ENCODE assay signal across 8 cellular contexts in genomic region chr4:74934016-74934821, GRCh38. TPM values are rescaled to one million over a fixed set of nuclear protein-coding genes. Genes with fewer than 3 reads are reported as not detected.
DNase-seq lines count a peak whose midpoint lies in the region; ATAC-seq and TF ChIP-seq lines count a peak whose summit lies in the region.

No MANE protein-coding gene starts in this region.

- intact Hi-C loops in activated CD4-positive, alpha-beta T cell treated with anti-CD3 and anti-CD28 coated beads, Interleukin-2, amount 10 ng/mL, durations not matched to agents 24 days and 14 days (cut with micrococcal nuclease) = no loop called here

- H3K27me3 Mint-ChIP-seq in activated CD4-positive, alpha-beta T cell treated with anti-CD3 and anti-CD28 coated beads, Interleukin-2, amount 10 ng/mL, durations not matched to agents 24 days and 14 days = peaks cover 53% of the 10 kb centered on the region
- peaks cover 60% of the 10 kb centered on the region for H3K27me3 Mint-ChIP-seq in type B pancreatic cell

- H3K27me3 ChIP-seq in esophagus (ENCODE audit: control insufficient read depth in 1 of 2, insufficient read depth in 2 of 2, low read length in 2 of 2) = no peaks in the 10 kb centered on the region

- 2% methylated on average over 45 of the region's 45 CpGs for WGBS in esophagus, 2 donors
- WGBS in mesodermal cell (ENCODE audit: insufficient coverage in 2 of 2), 2 experiments = 1 to 3% methylated on average over 29 to 32 of the region's 45 CpGs

- H3K4me3 Mint-ChIP-seq in activated CD4-positive, alpha-beta T cell treated with anti-CD3 and anti-CD28 coated beads, Interleukin-2, amount 10 ng/mL, durations not matched to agents 24 days and 14 days = peak overlapping the region; percentile 73
- peak overlapping the region; percentile 92 for H3K4me3 Mint-ChIP-seq in type B pancreatic cell

- ATAC-seq in GM18498 (IDR thresholded peaks at IDR 0.05; ENCODE audit: unreplicated experiment) (no peak), HG02763 (IDR thresholded peaks at IDR 0.05; ENCODE audit: unreplicated experiment) (no peak)

- H3K4me1 ChIP-seq in esophagus (ENCODE audit: control insufficient read depth in 2 of 2, insufficient read depth in 2 of 2, low read length in 1 of 2) (peaks cover 3 to 7% of the 10 kb centered on the region in 2 donors), mesodermal cell (ENCODE audit: control insufficient read depth, insufficient read depth, low read length, poor library complexity, severe bottlenecking) (peaks cover 18% of the 10 kb centered on the region)

- H3K27ac ChIP-seq in esophagus (ENCODE audit: low read depth in 2 of 2, low read length in 1 of 2) (peak overlapping the region; percentile 20 to 53), mesodermal cell (ENCODE audit: low read depth, low read length, severe bottlenecking) (no peak overlapping the region)

- H3K4me3 ChIP-seq in esophagus (ENCODE audit: low read depth in 1 of 2, low read length in 2 of 2) (peak overlapping the region; percentile 54 to 60), mesodermal cell (ENCODE audit: extremely low read depth, insufficient read depth, low read length, poor library complexity, severe bottlenecking) (peak overlapping the region; percentile 49)

- no peaks in the 10 kb centered on the region for H3K36me3 Mint-ChIP-seq in activated CD4-positive, alpha-beta T cell treated with anti-CD3 and anti-CD28 coated beads, Interleukin-2, amount 10 ng/mL, durations not matched to agents 24 days and 14 days (ENCODE audit: low read depth)
- no peaks in the 10 kb centered on the region for H3K36me3 Mint-ChIP-seq in type B pancreatic cell

- H3K27ac Mint-ChIP-seq in activated CD4-positive, alpha-beta T cell treated with anti-CD3 and anti-CD28 coated beads, Interleukin-2, amount 10 ng/mL, durations not matched to agents 24 days and 14 days = no peak overlapping the region
- peak overlapping the region; percentile 59 for H3K27ac Mint-ChIP-seq in type B pancreatic cell

- no peak for TF ChIP-seq CTCF in type B pancreatic cell (conservative IDR thresholded peaks at IDR 0.05)

- H3K36me3 ChIP-seq in esophagus (ENCODE audit: control insufficient read depth in 2 of 2, insufficient read depth in 2 of 2, low read length in 1 of 2) (no peaks in the 10 kb centered on the region), mesodermal cell (ENCODE audit: control insufficient read depth, insufficient read depth, low read length) (no peaks in the 10 kb centered on the region)

- no peaks in the 10 kb centered on the region for H3K9me3 Mint-ChIP-seq in activated CD4-positive, alpha-beta T cell treated with anti-CD3 and anti-CD28 coated beads, Interleukin-2, amount 10 ng/mL, durations not matched to agents 24 days and 14 days
- no peaks in the 10 kb centered on the region for H3K9me3 Mint-ChIP-seq in type B pancreatic cell

- H3K9me3 ChIP-seq in esophagus (ENCODE audit: control insufficient read depth in 2 of 2, insufficient read depth in 1 of 2, low read depth in 1 of 2, low read length in 1 of 2) (no peaks in the 10 kb centered on the region), mesodermal cell (ENCODE audit: control insufficient read depth, low read length) (no peaks in the 10 kb centered on the region)

- peaks cover 9% of the 10 kb centered on the region for H3K4me1 Mint-ChIP-seq in activated CD4-positive, alpha-beta T cell treated with anti-CD3 and anti-CD28 coated beads, Interleukin-2, amount 10 ng/mL, durations not matched to agents 24 days and 14 days
- H3K4me1 Mint-ChIP-seq in type B pancreatic cell (ENCODE audit: unreplicated experiment) = peaks cover 19% of the 10 kb centered on the region

- peak; percentile 51 for DNase-seq in activated CD4-positive, alpha-beta T cell treated with anti-CD3 and anti-CD28 coated beads, Interleukin-2, amount 10 ng/mL, durations not matched to agents 24 days and 14 days
- no peak for DNase-seq in activated CD4-positive, alpha-beta T cell treated with anti-CD3 and anti-CD28 coated beads, Interleukin-2, amount 50 U/mL, for 1 hour
- peak; percentile 4 for DNase-seq in RPMI8226
- peak; percentile 67 for DNase-seq in type B pancreatic cell (ENCODE audit: extremely low spot score, unreplicated experiment)

RNA-seq across cellular contexts. Expression of gene PARM1, which starts 1.3 kb away (rescaled TPM):
- total RNA-seq in activated CD4-positive, alpha-beta T cell treated with anti-CD3 and anti-CD28 coated beads, Interleukin-2, amount 10 ng/mL, durations not matched to agents 24 days and 14 days = not detected in 2 replicates
- 1 to 10 TPM in 1 of 2 donors, under 1 TPM in 1; 0.51 to 1.8 TPM for polyA plus RNA-seq in esophagus
- 7.6 TPM for polyA plus RNA-seq in mesodermal cell (2013, experiment 1 of 2)
- 10.5 TPM for polyA plus RNA-seq in mesodermal cell (2013, experiment 2 of 2)
- total RNA-seq in type B pancreatic cell (ENCODE audit: low replicate concordance) = 17.9 and 22.4 TPM in 2 replicates

Comparison
In these comparisons a context has a peak if more than half of its experiments do, and no peak if none do; other contexts are left out.
1. RNA of gene PARM1, which starts 1.3 kb away (total RNA-seq): 17.9 to 22.4 TPM in type B pancreatic cell; not detected in activated CD4-positive, alpha-beta T cell treated with anti-CD3 and anti-CD28 coated beads, Interleukin-2, amount 10 ng/mL, durations not matched to agents 24 days and 14 days; every median in the first group is over 10 times any median in the second.